Comparison of ENCODE assay signal across 20 cellular contexts in genomic region chr20:25461281-25461650, GRCh38.
"Had no signal": no experiment of that assay in that cellular context is flagged by ENCODE, and none has a peak within 500 bp of the region (broad histone marks: within the 10 kb centered on the region; RNA-seq: fewer than 3 reads in every experiment).

No MANE protein-coding gene starts in this region.

- H3K4me1 Mint-ChIP-seq: endodermal cell; stimulated activated naive CD8-positive, alpha-beta T cell treated with anti-CD3 and anti-CD28 coated beads, Interleukin-15, amount 100 ng/mL, for 72 hours had no signal

- H3K4me3 ChIP-seq: colonic mucosa, heart left ventricle, mucosa of descending colon, ovary, thoracic aorta, transverse colon had no signal

- H3K27me3 Mint-ChIP-seq: naive thymus-derived CD8-positive, alpha-beta T cell; stimulated activated naive CD8-positive, alpha-beta T cell treated with anti-CD3 and anti-CD28 coated beads, Interleukin-15, amount 100 ng/mL, for 72 hours had no signal

- DNase-seq: colonic mucosa; effector CD4-positive, alpha-beta T cell; endodermal cell; foreskin melanocyte; hypothalamus; mammary epithelial cell; naive thymus-derived CD8-positive, alpha-beta T cell; ovary; right cardiac atrium; stimulated activated CD4-positive, alpha-beta T cell treated with anti-CD3 and anti-CD28 coated beads, Interleukin-15, amount 100 ng/mL, for 24 hours; stimulated activated CD4-positive, alpha-beta T cell treated with anti-CD3 and anti-CD28 coated beads, Interleukin-1b, Interleukin-23, amount 100 ng/mL, for 48 hours; stimulated activated CD4-positive, alpha-beta T cell treated with anti-CD3 and anti-CD28 coated beads, Interleukin-4, amount 100 ng/mL, for 24 hours; stimulated activated naive CD8-positive, alpha-beta T cell treated with anti-CD3 and anti-CD28 coated beads, Interleukin-15, amount 100 ng/mL, for 72 hours; substantia nigra; transverse colon had no signal

- H3K36me3 Mint-ChIP-seq: stimulated activated memory B cell treated with anti-CD40 and anti-IgM and Interleukin-4, amounts not matched to agents 10 μg/mL and 1 μg/mL and 100 μg/mL, for 72 hours had no signal

- H3K4me3 Mint-ChIP-seq: endodermal cell; naive thymus-derived CD8-positive, alpha-beta T cell; stimulated activated memory B cell treated with anti-CD40 and anti-IgM and Interleukin-4, amounts not matched to agents 10 μg/mL and 1 μg/mL and 100 μg/mL, for 72 hours; stimulated activated naive CD8-positive, alpha-beta T cell treated with anti-CD3 and anti-CD28 coated beads, Interleukin-15, amount 100 ng/mL, for 72 hours had no signal

- H3K27me3 ChIP-seq: colonic mucosa, heart left ventricle, ovary, transverse colon had no signal

- H3K27ac Mint-ChIP-seq: naive thymus-derived CD8-positive, alpha-beta T cell; stimulated activated memory B cell treated with anti-CD40 and anti-IgM and Interleukin-4, amounts not matched to agents 10 μg/mL and 1 μg/mL and 100 μg/mL, for 72 hours; stimulated activated naive CD8-positive, alpha-beta T cell treated with anti-CD3 and anti-CD28 coated beads, Interleukin-15, amount 100 ng/mL, for 72 hours had no signal

- H3K27ac ChIP-seq: colonic mucosa, ovary, thoracic aorta, transverse colon had no signal

- H3K4me1 ChIP-seq: colonic mucosa, transverse colon had no signal

- H3K9me3 ChIP-seq: colonic mucosa, heart left ventricle, mucosa of descending colon, ovary, thoracic aorta, transverse colon had no signal

- ATAC-seq: left lobe of liver; naive thymus-derived CD8-positive, alpha-beta T cell; right cardiac atrium had no signal

- H3K36me3 ChIP-seq: colonic mucosa, ovary, transverse colon had no signal
